In the genomic region with DNA sequence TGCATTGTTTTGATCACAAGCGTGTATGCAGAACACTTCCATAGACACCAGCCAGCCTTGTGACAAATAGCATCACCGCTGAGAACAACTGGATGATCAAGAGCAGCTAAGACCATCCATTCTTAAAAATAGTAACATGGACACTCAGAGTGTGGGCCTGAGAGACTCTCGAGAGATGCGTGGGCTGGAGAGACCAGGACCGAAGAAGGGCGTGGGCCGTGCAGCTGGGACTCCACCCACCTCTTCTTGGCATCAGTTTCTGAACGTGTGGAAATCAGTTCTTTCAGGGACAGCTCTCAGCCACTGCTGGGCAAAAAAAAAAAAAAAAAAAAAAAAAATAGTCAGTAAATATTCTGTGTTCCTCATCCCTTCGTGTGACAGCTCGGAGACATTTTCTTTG, we compare ENCODE assay signal across 33 cellular contexts.
"Had no signal": no experiment of that assay in that cellular context is flagged by ENCODE, and none has a peak within 500 bp of the region (broad histone marks: within the 10 kb centered on the region; RNA-seq: fewer than 3 reads in every experiment).

No MANE protein-coding gene starts in this region.

- H3K27me3 Mint-ChIP-seq: activated B cell treated with CpG ODN at 0.5 μM for 24 hours; activated CD4-positive, alpha-beta memory T cell treated with anti-CD3 and anti-CD28 coated beads, Interleukin-2, amount 10 ng/mL, durations not matched to agents 7 days and 5 days; activated CD4-positive, alpha-beta T cell treated with anti-CD3 and anti-CD28 coated beads, Interleukin-2, amount 10 ng/mL, durations not matched to agents 7 days and 5 days; activated CD8-positive, alpha-beta memory T cell treated with anti-CD3 and anti-CD28 coated beads, Interleukin-2, amount 10 ng/mL, durations not matched to agents 7 days and 5 days; activated naive CD4-positive, alpha-beta T cell treated with anti-CD3 and anti-CD28 coated beads, Interleukin-2, amount 10 ng/mL, durations not matched to agents 7 days and 5 days; activated naive CD4-positive, alpha-beta T cell treated with anti-CD3 and anti-CD28 coated beads, Interleukin-2, amount 50 U/mL, for 24 hours; activated naive CD8-positive, alpha-beta T cell; activated naive CD8-positive, alpha-beta T cell treated with anti-CD3 and anti-CD28 coated beads, Interleukin-2, amount 50 U/mL, for 24 hours; activated T-cell treated with anti-CD3 and anti-CD28 coated beads, Interleukin-2, amount 50 U/mL, for 24 hours had no signal

- DNase-seq: activated B cell treated with CpG ODN at 0.5 μM for 24 hours; activated CD4-positive, alpha-beta memory T cell treated with anti-CD3 and anti-CD28 coated beads, Interleukin-2, amount 10 ng/mL, durations not matched to agents 7 days and 5 days; activated CD4-positive, alpha-beta T cell treated with anti-CD3 and anti-CD28 coated beads for 4 hours; activated CD4-positive, alpha-beta T cell treated with anti-CD3 and anti-CD28 coated beads, Interleukin-2, amount 10 ng/mL, durations not matched to agents 7 days and 5 days; activated CD4-positive, alpha-beta T cell treated with anti-CD3 and anti-CD28 coated beads, Interleukin-2, amount 50 U/mL, for 48 hours; activated CD4-positive, CD25-positive, alpha-beta regulatory T cell treated with anti-CD3 and anti-CD28 coated beads, Interleukin-2, amount 50 U/mL, for 72 hours; activated CD8-positive, alpha-beta memory T cell treated with anti-CD3 and anti-CD28 coated beads for 24 hours; activated CD8-positive, alpha-beta memory T cell treated with anti-CD3 and anti-CD28 coated beads, Interleukin-2, amount 10 ng/mL, durations not matched to agents 7 days and 5 days; activated CD8-positive, alpha-beta memory T cell treated with anti-CD3 and anti-CD28 coated beads, Interleukin-2, amount 50 U/mL, for 48 hours; activated CD8-positive, alpha-beta T cell treated with anti-CD3 and anti-CD28 coated beads, Interleukin-2, amount 10 ng/mL, durations not matched to agents 7 days and 5 days; activated effector memory CD4-positive, alpha-beta T cell treated with Interleukin-2 at 50 U/mL for 16 hours; activated gamma-delta T cell; activated naive CD4-positive, alpha-beta T cell treated with anti-CD3 and anti-CD28 coated beads, Interleukin-2, amount 10 ng/mL, durations not matched to agents 7 days and 5 days; activated naive CD4-positive, alpha-beta T cell treated with Interleukin-2 at 50 U/mL for 16 hours; activated naive CD8-positive, alpha-beta T cell treated with anti-CD3 and anti-CD28 coated beads, Interleukin-2, amount 10 ng/mL, durations not matched to agents 7 days and 5 days; activated naive CD8-positive, alpha-beta T cell treated with anti-CD3 and anti-CD28 coated beads, Interleukin-2, amount 50 U/mL, for 24 hours; activated T-cell treated with anti-CD3 and anti-CD28 coated beads, Interleukin-2, amount 50 U/mL, for 24 hours; activated T-cell treated with anti-CD3 and anti-CD28 coated beads, Interleukin-2, amount 50 U/mL, for 48 hours; body of pancreas; brain microvascular endothelial cell; central memory CD4-positive, alpha-beta T cell; cerebellar nuclear complex; T-helper 1 cell; T-helper 2 cell; T-helper 9 cell; WERI-Rb-1 had no signal

- H3K4me1 ChIP-seq: ascending aorta, body of pancreas, breast epithelium had no signal

- H3K27ac Mint-ChIP-seq: activated B cell treated with CpG ODN at 0.5 μM for 24 hours; activated CD4-positive, alpha-beta memory T cell treated with anti-CD3 and anti-CD28 coated beads, Interleukin-2, amount 10 ng/mL, durations not matched to agents 7 days and 5 days; activated CD4-positive, alpha-beta T cell treated with anti-CD3 and anti-CD28 coated beads, Interleukin-2, amount 10 ng/mL, durations not matched to agents 7 days and 5 days; activated CD8-positive, alpha-beta memory T cell treated with anti-CD3 and anti-CD28 coated beads, Interleukin-2, amount 10 ng/mL, durations not matched to agents 7 days and 5 days; activated CD8-positive, alpha-beta T cell treated with anti-CD3 and anti-CD28 coated beads, Interleukin-2, amount 10 ng/mL, durations not matched to agents 7 days and 5 days; activated naive CD4-positive, alpha-beta T cell treated with anti-CD3 and anti-CD28 coated beads, Interleukin-2, amount 10 ng/mL, durations not matched to agents 7 days and 5 days; activated naive CD4-positive, alpha-beta T cell treated with anti-CD3 and anti-CD28 coated beads, Interleukin-2, amount 50 U/mL, for 24 hours; activated naive CD8-positive, alpha-beta T cell; activated naive CD8-positive, alpha-beta T cell treated with anti-CD3 and anti-CD28 coated beads, Interleukin-2, amount 10 ng/mL, durations not matched to agents 7 days and 5 days; activated naive CD8-positive, alpha-beta T cell treated with anti-CD3 and anti-CD28 coated beads, Interleukin-2, amount 50 U/mL, for 24 hours; activated T-cell treated with anti-CD3 and anti-CD28 coated beads, Interleukin-2, amount 50 U/mL, for 24 hours; activated T-helper 2 cell treated with anti-CD3 and anti-CD28 coated beads, Interferon-gamma antibody, Interleukin-2, Interleukin-4, amounts not matched to agents 10 μg/mL and 5 μg/mL and 100 μg/mL, durations not matched to agents 14 hours and 24 hours and 36 hours; T-helper 1 cell treated with Interleukin-12 subunit alpha and Interleukin-12 subunit beta and Interleukin-4 antibody, amounts not matched to agents 30 μg/mL and 1 μg/mL, for 36 hours; T-helper 2 cell treated with Interferon-gamma antibody and Interleukin-4, amounts not matched to agents 5 μg/mL and 100 μg/mL, for 36 hours had no signal

- H3K4me1 Mint-ChIP-seq: activated B cell treated with CpG ODN at 0.5 μM for 24 hours; activated CD4-positive, alpha-beta memory T cell treated with anti-CD3 and anti-CD28 coated beads, Interleukin-2, amount 10 ng/mL, durations not matched to agents 7 days and 5 days; activated CD4-positive, alpha-beta T cell treated with anti-CD3 and anti-CD28 coated beads, Interleukin-2, amount 10 ng/mL, durations not matched to agents 7 days and 5 days; activated CD8-positive, alpha-beta memory T cell treated with anti-CD3 and anti-CD28 coated beads, Interleukin-2, amount 10 ng/mL, durations not matched to agents 7 days and 5 days; activated naive CD4-positive, alpha-beta T cell treated with anti-CD3 and anti-CD28 coated beads, Interleukin-2, amount 10 ng/mL, durations not matched to agents 7 days and 5 days; activated naive CD4-positive, alpha-beta T cell treated with anti-CD3 and anti-CD28 coated beads, Interleukin-2, amount 50 U/mL, for 24 hours; activated naive CD8-positive, alpha-beta T cell treated with anti-CD3 and anti-CD28 coated beads, Interleukin-2, amount 10 ng/mL, durations not matched to agents 7 days and 5 days; activated naive CD8-positive, alpha-beta T cell treated with anti-CD3 and anti-CD28 coated beads, Interleukin-2, amount 50 U/mL, for 24 hours had no signal

- H3K9me3 ChIP-seq: ascending aorta, body of pancreas, breast epithelium had no signal

- H3K27me3 ChIP-seq: ascending aorta, body of pancreas, brain microvascular endothelial cell, breast epithelium had no signal

- H3K9me3 Mint-ChIP-seq: activated CD4-positive, alpha-beta memory T cell treated with anti-CD3 and anti-CD28 coated beads, Interleukin-2, amount 10 ng/mL, durations not matched to agents 7 days and 5 days; activated CD4-positive, alpha-beta T cell treated with anti-CD3 and anti-CD28 coated beads, Interleukin-2, amount 10 ng/mL, durations not matched to agents 7 days and 5 days; activated naive CD4-positive, alpha-beta T cell treated with anti-CD3 and anti-CD28 coated beads, Interleukin-2, amount 10 ng/mL, durations not matched to agents 7 days and 5 days; activated naive CD4-positive, alpha-beta T cell treated with anti-CD3 and anti-CD28 coated beads, Interleukin-2, amount 50 U/mL, for 24 hours; activated naive CD8-positive, alpha-beta T cell treated with anti-CD3 and anti-CD28 coated beads, Interleukin-2, amount 10 ng/mL, durations not matched to agents 7 days and 5 days; activated naive CD8-positive, alpha-beta T cell treated with anti-CD3 and anti-CD28 coated beads, Interleukin-2, amount 50 U/mL, for 24 hours; activated T-cell treated with anti-CD3 and anti-CD28 coated beads, Interleukin-2, amount 50 U/mL, for 24 hours; activated T-helper 2 cell treated with anti-CD3 and anti-CD28 coated beads, Interferon-gamma antibody, Interleukin-2, Interleukin-4, amounts not matched to agents 10 μg/mL and 5 μg/mL and 100 μg/mL, durations not matched to agents 14 hours and 24 hours and 36 hours; T-helper 1 cell treated with Interleukin-12 subunit alpha and Interleukin-12 subunit beta and Interleukin-4 antibody, amounts not matched to agents 30 μg/mL and 1 μg/mL, for 36 hours had no signal

- H3K36me3 Mint-ChIP-seq: activated CD8-positive, alpha-beta memory T cell treated with anti-CD3 and anti-CD28 coated beads, Interleukin-2, amount 10 ng/mL, durations not matched to agents 7 days and 5 days; activated naive CD4-positive, alpha-beta T cell treated with anti-CD3 and anti-CD28 coated beads, Interleukin-2, amount 10 ng/mL, durations not matched to agents 7 days and 5 days; activated naive CD4-positive, alpha-beta T cell treated with anti-CD3 and anti-CD28 coated beads, Interleukin-2, amount 50 U/mL, for 24 hours; activated naive CD8-positive, alpha-beta T cell; activated naive CD8-positive, alpha-beta T cell treated with anti-CD3 and anti-CD28 coated beads, Interleukin-2, amount 10 ng/mL, durations not matched to agents 7 days and 5 days had no signal

- H3K27ac ChIP-seq: ascending aorta, body of pancreas, brain microvascular endothelial cell, breast epithelium, WERI-Rb-1 had no signal

- ATAC-seq: activated CD8-positive, alpha-beta memory T cell treated with anti-CD3 and anti-CD28 coated beads, Interleukin-2, amount 10 ng/mL, durations not matched to agents 7 days and 5 days; activated CD8-positive, alpha-beta T cell treated with anti-CD3 and anti-CD28 coated beads, Interleukin-2, amount 10 ng/mL, durations not matched to agents 7 days and 5 days; activated naive CD8-positive, alpha-beta T cell treated with anti-CD3 and anti-CD28 coated beads, Interleukin-2, amount 50 U/mL, for 24 hours; body of pancreas had no signal

- H3K36me3 ChIP-seq: ascending aorta, brain microvascular endothelial cell, breast epithelium, WERI-Rb-1 had no signal

- H3K4me3 Mint-ChIP-seq: activated B cell treated with CpG ODN at 0.5 μM for 24 hours; activated CD4-positive, alpha-beta memory T cell treated with anti-CD3 and anti-CD28 coated beads, Interleukin-2, amount 10 ng/mL, durations not matched to agents 7 days and 5 days; activated CD4-positive, alpha-beta T cell treated with anti-CD3 and anti-CD28 coated beads, Interleukin-2, amount 10 ng/mL, durations not matched to agents 7 days and 5 days; activated CD8-positive, alpha-beta memory T cell treated with anti-CD3 and anti-CD28 coated beads, Interleukin-2, amount 10 ng/mL, durations not matched to agents 7 days and 5 days; activated CD8-positive, alpha-beta T cell treated with anti-CD3 and anti-CD28 coated beads, Interleukin-2, amount 10 ng/mL, durations not matched to agents 7 days and 5 days; activated naive CD4-positive, alpha-beta T cell treated with anti-CD3 and anti-CD28 coated beads, Interleukin-2, amount 10 ng/mL, durations not matched to agents 7 days and 5 days; activated naive CD4-positive, alpha-beta T cell treated with anti-CD3 and anti-CD28 coated beads, Interleukin-2, amount 50 U/mL, for 24 hours; activated naive CD8-positive, alpha-beta T cell; activated naive CD8-positive, alpha-beta T cell treated with anti-CD3 and anti-CD28 coated beads, Interleukin-2, amount 10 ng/mL, durations not matched to agents 7 days and 5 days; activated naive CD8-positive, alpha-beta T cell treated with anti-CD3 and anti-CD28 coated beads, Interleukin-2, amount 50 U/mL, for 24 hours; activated T-cell treated with anti-CD3 and anti-CD28 coated beads, Interleukin-2, amount 50 U/mL, for 24 hours; T-helper 1 cell treated with Interleukin-12 subunit alpha and Interleukin-12 subunit beta and Interleukin-4 antibody, amounts not matched to agents 30 μg/mL and 1 μg/mL, for 36 hours; T-helper 2 cell treated with Interferon-gamma antibody and Interleukin-4, amounts not matched to agents 5 μg/mL and 100 μg/mL, for 36 hours had no signal

- H3K4me3 ChIP-seq: ascending aorta, body of pancreas, breast epithelium had no signal
